Comparison of ENCODE assay signal across 9 cellular contexts in the genomic region with DNA sequence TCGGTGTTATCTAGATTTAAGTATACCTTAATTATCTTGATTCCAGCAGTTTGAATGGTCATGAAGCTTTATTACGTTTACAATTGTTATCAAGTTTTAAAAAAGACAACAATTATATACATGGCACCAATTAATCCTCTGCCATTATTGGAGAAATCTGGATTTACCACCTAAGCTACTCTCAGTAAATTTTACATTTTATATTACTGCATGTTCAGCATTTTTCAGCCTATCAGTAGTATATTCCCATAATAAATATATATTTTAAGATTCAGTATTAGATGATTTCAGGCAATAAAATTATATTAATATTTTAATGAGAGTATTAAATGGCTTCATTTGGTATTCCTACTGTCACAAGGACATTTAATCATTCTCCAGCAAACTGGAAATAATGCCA.
"Had no signal": no experiment of that assay in that cellular context is flagged by ENCODE, and none has a peak within 500 bp of the region (broad histone marks: within the 10 kb centered on the region; RNA-seq: fewer than 3 reads in every experiment).

No MANE protein-coding gene starts in this region.

- H3K4me3 ChIP-seq: GM23248, HAP-1 had no signal

- H3K27ac Mint-ChIP-seq: HFFc6, IgD-negative memory B cell had no signal

- H3K27ac ChIP-seq: GM23248, HL-60 had no signal

- ATAC-seq: HCT116 had no signal

- H3K4me1 Mint-ChIP-seq: IgD-negative memory B cell had no signal

- H2AFZ ChIP-seq: GM23248 had no signal

- H3K27me3 Mint-ChIP-seq: IgD-negative memory B cell had no signal

- H3K36me3 ChIP-seq: HAP-1 had no signal

- H3K4me1 ChIP-seq: HAP-1 had no signal

- H3K9me3 ChIP-seq: HAP-1 had no signal

- DNase-seq: GM23248, GOT3, H7, HFFc6, KG1 had no signal

- H3K4me3 Mint-ChIP-seq: HFFc6, IgD-negative memory B cell had no signal

- H3K9ac ChIP-seq: GM23248 had no signal
